In the genomic region with DNA sequence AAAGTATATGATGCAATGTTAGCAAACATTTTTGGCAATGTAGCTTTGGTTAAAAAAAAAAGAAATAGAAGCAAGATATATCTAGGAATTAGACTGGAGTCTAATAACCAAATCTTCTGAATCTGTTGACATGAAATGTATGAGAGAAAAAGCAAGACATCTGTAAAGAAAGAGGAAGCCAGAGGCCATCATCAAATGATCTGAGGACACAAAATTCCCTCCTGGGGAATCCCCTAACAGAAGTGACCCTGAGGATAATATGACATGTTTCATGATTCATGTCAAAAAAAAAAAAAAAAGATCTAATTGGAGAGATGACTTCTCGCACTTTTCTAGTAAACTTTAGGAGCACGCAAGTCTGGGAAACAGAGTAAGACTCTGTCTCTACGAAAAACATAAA, we compare ENCODE assay signal across 23 cellular contexts.
DNase-seq lines count a peak whose midpoint lies in the region; ATAC-seq, FAIRE-seq and TF ChIP-seq lines count a peak whose summit lies in the region.
"Had no signal": no experiment of that assay in that cellular context is flagged by ENCODE, and none has a peak within 500 bp of the region (broad histone marks: within the 10 kb centered on the region; RNA-seq: fewer than 3 reads in every experiment).

No MANE protein-coding gene starts in this region.

- H3K36me3 Mint-ChIP-seq in neural crest cell (ENCODE audit: low read depth) (peaks cover 9% of the 10 kb centered on the region), mesothelial cell of epicardium (no peaks in the 10 kb centered on the region)
- H3K36me3 Mint-ChIP-seq: CD14-positive monocyte had no signal

- H3K27ac Mint-ChIP-seq in neural crest cell (ENCODE audit: unreplicated experiment) = peak overlapping the region; percentile 45
- no peak overlapping the region for H3K27ac Mint-ChIP-seq in mesothelial cell of epicardium
- H3K27ac Mint-ChIP-seq: B cell had no signal

- CTCF ChIA-PET in GM12878 (lab: Yijun Ruan, JAX) = interaction anchor here (1.2 to 1.7 kb wide), 2 partner anchors 12 to 260 kb away, joined by 4 to 7 read pairs; no protein-coding TSS in a partner anchor

- no peaks in the 10 kb centered on the region for H3K36me3 ChIP-seq in GM12878 (ENCODE audit: control insufficient read depth in 2 of 2, insufficient read depth in 2 of 2, low read length in 1 of 2)
- H3K36me3 ChIP-seq: HAP-1, SJSA1 had no signal

- H3K27me3 Mint-ChIP-seq in neural crest cell (ENCODE audit: low read depth) = no peaks in the 10 kb centered on the region
- H3K27me3 Mint-ChIP-seq in mesothelial cell of epicardium (ENCODE audit: low read depth) = no peaks in the 10 kb centered on the region
- H3K27me3 Mint-ChIP-seq: B cell had no signal

- H4K20me1 ChIP-seq in GM12878 (ENCODE audit: control insufficient read depth, insufficient read depth) = no peaks in the 10 kb centered on the region

- POLR2A ChIA-PET in GM12878 (lab: Charles Lee) = no interaction called here

- BruUV-seq in GM12878 (replicated peaks; lab: Mats Ljungman, UMichigan) = no TSS peak

- H3K27me3 ChIP-seq in GM12878 (replicated peaks in 1 of 2; ENCODE audit: control insufficient read depth in 2 of 2, insufficient read depth in 2 of 2, low read length in 1 of 2) = no peaks in the 10 kb centered on the region
- H3K27me3 ChIP-seq: SJSA1 had no signal

- no peak overlapping the region for H3K4me3 ChIP-seq in GM12878
- H3K4me3 ChIP-seq: GM23248, HAP-1, SJSA1 had no signal

- H3K9me3 Mint-ChIP-seq in neural crest cell (peaks cover 7% of the 10 kb centered on the region), mesothelial cell of epicardium (no peaks in the 10 kb centered on the region)

- H3K4me1 Mint-ChIP-seq in neural crest cell (peaks cover 33% of the 10 kb centered on the region), mesothelial cell of epicardium (peaks cover 17% of the 10 kb centered on the region)
- H3K4me1 Mint-ChIP-seq: B cell had no signal

- H3K9me3 ChIP-seq in GM12878 (replicated peaks; ENCODE audit: control insufficient read depth, insufficient read depth, low read length) = no peaks in the 10 kb centered on the region; the same call in 2 of the 3 replicates
- H3K9me3 ChIP-seq: HAP-1, SJSA1 had no signal

- H3K79me2 ChIP-seq in GM12878 (ENCODE audit: control insufficient read depth, insufficient read depth, low read length) = no peaks in the 10 kb centered on the region

- no peak for TF ChIP-seq RAD21 in GM12878 (IDR thresholded peaks at IDR 0.05; ENCODE audit: insufficient read depth, low read depth, low read length)

- H3K4me3 Mint-ChIP-seq in neural crest cell (no peak overlapping the region), mesothelial cell of epicardium (no peak overlapping the region)
- H3K4me3 Mint-ChIP-seq: B cell, CD14-positive monocyte had no signal

- 52% methylated on average over 3 of the region's 3 CpGs for WGBS in GM12878 (ENCODE audit: insufficient coverage, insufficient replicate concordance, low lambda C conversion rate, missing lambda C conversion rate)

- no peak overlapping the region for H3K27ac ChIP-seq in GM12878 (ENCODE audit: control insufficient read depth, insufficient read depth)
- H3K27ac ChIP-seq: GM23248, SJSA1 had no signal

- H3K4me1 ChIP-seq in GM12878 (ENCODE audit: control insufficient read depth, insufficient read depth, low read length) = no peaks in the 10 kb centered on the region

- peak; percentile 79 for ATAC-seq in GM18868 (IDR thresholded peaks at IDR 0.05; ENCODE audit: unreplicated experiment)
- no peak; the same call in 2 of the 3 replicates for ATAC-seq in GM12878

- SMC1A ChIA-PET in GM12878 (lab: Charles Lee; ENCODE audit: uncharacterized antibody, unreplicated experiment) = no interaction called here

- FAIRE-seq in GM12878 (lab: Jason Lieb, UNC) = no peak
- FAIRE-seq: A204.1, D721Med, RCC 7860 had no signal

- in situ Hi-C loops in GM12878 (cut with MboI) = no loop called here

- intact Hi-C loops in GM12878 (cut with micrococcal nuclease; ENCODE audit: unreplicated experiment) = no loop called here

- TF ChIP-seq CTCF in GM12878 (IDR thresholded peaks at IDR 0.05 in 2 of 3, conservative IDR thresholded peaks at IDR 0.05 in 1 of 3; ENCODE audit: control insufficient read depth in 2 of 3, extremely low read depth in 1 of 3, insufficient read depth in 1 of 3, low read depth in 3 of 3, low read length in 3 of 3) (no peak), neural crest cell (conservative IDR thresholded peaks at IDR 0.05) (no peak), mesothelial cell of epicardium (IDR thresholded peaks at IDR 0.05; ENCODE audit: unreplicated experiment) (no peak)

- RAD21 ChIA-PET in GM12878 (lab: Charles Lee; ENCODE audit: unreplicated experiment) = no interaction called here

- no peak overlapping the region for H2AFZ ChIP-seq in GM12878 (ENCODE audit: control insufficient read depth, low read depth, low read length)
- H2AFZ ChIP-seq: GM23248 had no signal

- no peak for TF ChIP-seq POLR2A in GM12878 (IDR thresholded peaks at IDR 0.05; ENCODE audit: low read depth, low read length)

- DNase-seq in CD1c-positive myeloid dendritic cell (ENCODE audit: extremely low spot score) = peak; percentile 7
- DNase-seq in GM12878 (ENCODE audit: low read depth, low spot score) = no peak
- no peak for DNase-seq in neural crest cell (ENCODE audit: low read depth, low spot score)
- DNase-seq in H4 (ENCODE audit: low spot score) = no peak
- DNase-seq in GM19238 (ENCODE audit: insufficient read length, low spot score) = no peak
- no peak for DNase-seq in mesothelial cell of epicardium (ENCODE audit: low spot score in 2 of 2, unreplicated experiment in 2 of 2)
- DNase-seq: DMS79, GM23248, Karpas-422, NCI-H1694 treated with DMSO at 0.1 percent for 48 hours, NCI-H2081 treated with DMSO at 0.1 percent for 48 hours, NCI-H2171 treated with DMSO at 0.1 percent for 48 hours, NCI-H524 treated with DMSO at 0.1 percent for 48 hours, NCI-H82, T-helper 1 cell had no signal

- H3K9ac ChIP-seq in GM12878 (ENCODE audit: control insufficient read depth, insufficient read depth, low read length) = no peak overlapping the region
- H3K9ac ChIP-seq: GM23248 had no signal

- no peak for TF ChIP-seq EP300 in GM12878 (IDR thresholded peaks at IDR 0.05; ENCODE audit: borderline replicate concordance in 1 of 2, control insufficient read depth in 1 of 2, low read depth in 2 of 2, low read length in 2 of 2)

- H3K4me2 ChIP-seq in GM12878 (ENCODE audit: control insufficient read depth, insufficient read depth) = no peak overlapping the region

TF ChIP-seq in GM12878, 131 proteins besides CTCF, POLR2A, EP300 and RAD21:
- no peak for TF ChIP-seq FOXK2 (IDR thresholded peaks at IDR 0.05)
- peak; percentile 65; the same call in 1 of the 2 replicates for TF ChIP-seq SPI1 (IDR thresholded peaks at IDR 0.05; ENCODE audit: borderline replicate concordance, insufficient read depth, low read depth, low read length)
